22 cellular contexts compared by ENCODE assay signal in genomic region chr17:29095439-29095838, GRCh38. TPM values are rescaled to one million over a fixed set of nuclear protein-coding genes. Genes with fewer than 3 reads are reported as not detected.
A peak's percentile ranks its signal among the peaks of the same experiment; 100 is the strongest.
DNase-seq lines count a peak whose midpoint lies in the region; ATAC-seq, FAIRE-seq and TF ChIP-seq lines count a peak whose summit lies in the region.
"Had no signal": no experiment of that assay in that cellular context is flagged by ENCODE, and none has a peak within 500 bp of the region (broad histone marks: within the 10 kb centered on the region; RNA-seq: fewer than 3 reads in every experiment).

No MANE protein-coding gene starts in this region.

- peaks cover 0 to 83% of the 10 kb centered on the region in 2 experiments; a peak in 1 of 3 replicates for H3K36me3 ChIP-seq in HEK293 (ENCODE audit: control insufficient read depth in 2 of 2, insufficient read depth in 1 of 2, low read length in 2 of 2)
- H3K36me3 ChIP-seq in K562 (ENCODE audit: control insufficient read depth, insufficient read depth, low read length): peaks cover 87% of the 10 kb centered on the region

- H3K9me3 Mint-ChIP-seq in endothelial cell (ENCODE audit: unreplicated experiment): no peaks in the 10 kb centered on the region
- H3K9me3 Mint-ChIP-seq in nephron progenitor cell: no peaks in the 10 kb centered on the region
- H3K9me3 Mint-ChIP-seq: CD4-positive, alpha-beta memory T cell had no signal

- peak overlapping the region in 1 of 2 experiments; percentile 45; a peak in 1 of 4 replicates for H3K9ac ChIP-seq in K562 (ENCODE audit: insufficient read depth in 1 of 2, low read depth in 2 of 2, low read length in 2 of 2)

- H3K4me1 ChIP-seq in HEK293 (ENCODE audit: control insufficient read depth, insufficient read depth, low read length) (no peaks in the 10 kb centered on the region), K562 (replicated peaks in 1 of 2; ENCODE audit: control insufficient read depth in 2 of 2, insufficient read depth in 2 of 2, low read length in 2 of 2) (peaks cover 0 to 10% of the 10 kb centered on the region in 2 experiments; a peak in 2 of 5 replicates)
- H3K4me1 ChIP-seq: A549 had no signal

- DNase-seq in K562 (ENCODE audit: extremely low read depth in 1 of 4, low spot score in 3 of 4): no peak
- DNase-seq in endothelial cell (ENCODE audit: low spot score): no peak
- DNase-seq in nephron progenitor cell: no peak
- no peak for DNase-seq in COLO829 (ENCODE audit: low spot score)
- DNase-seq: CD4-positive, alpha-beta memory T cell; DMS 273 treated with DMSO at 0.1 percent for 48 hours; DMS79; EL; GDM1; Kasumi-1; NCI-H1930; NCI-H2107; NCI-H524 treated with DMSO at 0.1 percent for 48 hours; NK-92 treated with Interleukin-12 subunit alpha and Interleukin-12 subunit beta, amount 100 ng/mL, for 24 hours; Right ventricle myocardium superior; RPMI8226 had no signal

- no peak for TF ChIP-seq POLR2A in K562 (conservative IDR thresholded peaks at IDR 0.05)

- no TSS peak for BruUV-seq in K562 (replicated peaks; lab: Mats Ljungman, UMichigan)

- TF ChIP-seq RAD21 in K562 (CRISPR knock-in tag; conservative IDR thresholded peaks at IDR 0.05 in 1 of 2, IDR thresholded peaks at IDR 0.05 in 1 of 2): no peak

- H3K27ac Mint-ChIP-seq in endothelial cell (ENCODE audit: unreplicated experiment) (peak overlapping the region; percentile 57), nephron progenitor cell (no peak overlapping the region)

- H3K4me1 Mint-ChIP-seq in endothelial cell (ENCODE audit: unreplicated experiment) (peaks cover 20% of the 10 kb centered on the region), nephron progenitor cell (peaks cover 48% of the 10 kb centered on the region)

- intact Hi-C loops in K562 (cut with micrococcal nuclease): no loop called here

- no peak for FAIRE-seq in K562 (lab: Jason Lieb, UNC)
- FAIRE-seq: A549, GM12892 had no signal

- no peaks in the 10 kb centered on the region for H3K79me2 ChIP-seq in K562 (ENCODE audit: control insufficient read depth, insufficient read depth, low read length)

- POLR2A ChIA-PET in HEK293 (lab: Yijun Ruan, JAX): interaction anchor here (0.5 to 1.1 kb wide), 2 partner anchors 29 to 137 kb away, joined by 3 to 4 read pairs; no protein-coding TSS in a partner anchor
- POLR2A ChIA-PET in K562 (lab: Yijun Ruan, JAX): interaction anchor here (1.0 to 1.3 kb wide), 2 partner anchors 18 to 55 kb away, joined by 3 to 5 read pairs; no protein-coding TSS in a partner anchor

- no peak overlapping the region for H3K27ac ChIP-seq in HEK293 (ENCODE audit: extremely low read depth, low read depth, low read length)
- no peak overlapping the region for H3K27ac ChIP-seq in K562 (ENCODE audit: extremely low read depth, low read depth, low read length)
- peak overlapping the region; percentile 37 for H3K27ac ChIP-seq in temporal lobe (ENCODE audit: low read depth, low read length)
- H3K27ac ChIP-seq: A549 had no signal

- ATAC-seq in K562: no peak
- no peak for ATAC-seq in HG02973 (IDR thresholded peaks at IDR 0.05; ENCODE audit: unreplicated experiment)
- ATAC-seq: A549, HCT116 had no signal

- no peak for TF ChIP-seq EP300 in K562 (IDR thresholded peaks at IDR 0.05; ENCODE audit: low read length)

- TF ChIP-seq CTCF in HEK293 (tag by site-specific recombination; IDR thresholded peaks at IDR 0.05) (no peak), K562 (IDR thresholded peaks at IDR 0.05 in 2 of 3, conservative IDR thresholded peaks at IDR 0.05 in 1 of 3; ENCODE audit: insufficient read depth in 2 of 3, low read depth in 1 of 3, low read length in 3 of 3) (no peak), endothelial cell (IDR thresholded peaks at IDR 0.05; ENCODE audit: unreplicated experiment) (no peak), nephron progenitor cell (IDR thresholded peaks at IDR 0.05) (no peak)

- H3K4me3 Mint-ChIP-seq in endothelial cell (ENCODE audit: unreplicated experiment) (no peak overlapping the region), nephron progenitor cell (no peak overlapping the region)
- H3K4me3 Mint-ChIP-seq: CD4-positive, alpha-beta memory T cell had no signal

- H3K4me3 ChIP-seq in HEK293 (ENCODE audit: low read depth, low read length) (no peak overlapping the region), K562 (no peak overlapping the region)
- H3K4me3 ChIP-seq: A549 had no signal

- H2AFZ ChIP-seq in K562 (ENCODE audit: low read depth, low read length): no peak overlapping the region

- 85% methylated on average over 6 of the region's 6 CpGs for WGBS in K562 (ENCODE audit: insufficient coverage, low coverage, missing lambda C conversion rate)

- H3K36me3 Mint-ChIP-seq in endothelial cell (ENCODE audit: low read depth, unreplicated experiment) (peaks cover 45% of the 10 kb centered on the region), nephron progenitor cell (ENCODE audit: low read depth) (peaks cover 17% of the 10 kb centered on the region)

- in situ Hi-C loops in K562 (cut with MboI): no loop called here

- no peaks in the 10 kb centered on the region for H4K20me1 ChIP-seq in K562 (replicated peaks; ENCODE audit: control insufficient read depth, insufficient read depth, low read length)

- CTCF ChIA-PET in HEK293 (lab: Yijun Ruan, JAX): interaction anchor here (0.5 to 0.8 kb wide), 3 partner anchors 17 to 78 kb away, joined by 3 to 4 read pairs (median 4); no protein-coding TSS in a partner anchor
- CTCF ChIA-PET in K562 (lab: Yijun Ruan, JAX; ENCODE audit: low intra/inter-chr PET ratio): no interaction called here

- no peaks in the 10 kb centered on the region for H3K27me3 ChIP-seq in K562 (ENCODE audit: control insufficient read depth in 2 of 2, insufficient read depth in 2 of 2, low read length in 2 of 2)

- H3K27me3 Mint-ChIP-seq in endothelial cell (ENCODE audit: unreplicated experiment) (peaks cover 10% of the 10 kb centered on the region), nephron progenitor cell (ENCODE audit: low read depth, poor library complexity) (peaks cover 3% of the 10 kb centered on the region)
- H3K27me3 Mint-ChIP-seq: CD4-positive, alpha-beta memory T cell had no signal

- H3K9me3 ChIP-seq in HEK293 (ENCODE audit: control insufficient read depth, insufficient read depth, low read depth, low read length): no peaks in the 10 kb centered on the region
- no peaks in the 10 kb centered on the region for H3K9me3 ChIP-seq in K562 (replicated peaks; ENCODE audit: control insufficient read depth, insufficient read depth, low read depth, low read length)
- H3K9me3 ChIP-seq: A549 had no signal

- H3K4me2 ChIP-seq in K562 (ENCODE audit: insufficient read depth, low read length): no peak overlapping the region
- H3K4me2 ChIP-seq: A549 had no signal

- no peaks in the 10 kb centered on the region for H3K9me1 ChIP-seq in K562 (ENCODE audit: control insufficient read depth, insufficient read depth, low read length)

TF ChIP-seq in HEK293, 187 proteins besides CTCF, POLR2A, EP300 and RAD21:
- TF ChIP-seq WT1 (tag by site-specific recombination; IDR thresholded peaks at IDR 0.05) (no peak), ZIC2 (tag by site-specific recombination; IDR thresholded peaks at IDR 0.05) (peak; percentile 84)

TF ChIP-seq in K562, 482 proteins besides CTCF, POLR2A, EP300 and RAD21:
- no peak for TF ChIP-seq NFXL1 (CRISPR knock-in tag; IDR thresholded peaks at IDR 0.05)
- peak; percentile 8; the same call in 1 of the 2 replicates for TF ChIP-seq POLR2G (IDR thresholded peaks at IDR 0.05; ENCODE audit: low read depth, low read length)

RNA-seq across cellular contexts. Expression of gene PIPOX, which starts 52.5 kb away (rescaled TPM):
- total RNA-seq in K562 (2011; cell fraction: chromatin; rRNA removed; ENCODE audit: low replicate concordance): 7.2 and 10.4 TPM in 2 replicates
- total RNA-seq in K562 (2011; cell fraction: nucleolus; rRNA removed): 6.4 and 7.5 TPM in 2 replicates
- total RNA-seq in K562 (2011; cell fraction: nucleoplasm; rRNA removed): 6.7 and 6.8 TPM in 2 replicates
- total RNA-seq in K562 (2014; rRNA removed) (0.24 and 2.2 TPM in 2 replicates), K562 (2014; rRNA removed; fragmentation: Illumina TruSeq; extraction: Trizol) (0.35 and 0.62 TPM in 2 replicates), K562 (2015; rRNA removed; fragmentation: Illumina TruSeq; extraction: Trizol) (0.38 and 0.72 TPM in 2 replicates), K562 (2021) (0.58 and 0.60 TPM in 2 replicates), endothelial cell (ENCODE audit: unreplicated experiment) (3.3 TPM), temporal lobe (3.0 TPM)
- polyA plus RNA-seq in K562 (2011; rRNA removed) (0.14 and 0.39 TPM in 2 replicates), K562 (2014; fragmentation: Illumina TruSeq; extraction: Trizol) (0.22 and 0.43 TPM in 2 replicates), K562 (2014; fragmentation: Nextera tagmentation; extraction: Ambion mirVana) (not detected), K562 (2014; rRNA removed) (0.15 and 0.23 TPM in 2 replicates)
- polyA plus RNA-seq in K562 (2011; cell fraction: cytosol; rRNA removed): 0.27 and 0.52 TPM in 2 replicates
- polyA plus RNA-seq in K562 (2011; cell fraction: nucleus; rRNA removed): 0.58 and 1.5 TPM in 2 replicates
- polyA plus RNA-seq in K562 (2012): 0.35 and 0.65 TPM in 2 replicates
- 3.4 and 4.3 TPM in 2 replicates for polyA minus RNA-seq in K562 (2011; rRNA and poly(A)+ RNA removed)
- 1.1 TPM in 1 of 2 replicates, not detected in the other for polyA minus RNA-seq in K562 (2011; cell fraction: cytosol; rRNA and poly(A)+ RNA removed)
- polyA minus RNA-seq in K562 (2011; cell fraction: nucleus; rRNA and poly(A)+ RNA removed): 7.7 and 7.9 TPM in 2 replicates
